ENCODE assay signal across 16 cellular contexts in genomic region chr17:8611135-8611534, GRCh38. TPM values are rescaled to one million over a fixed set of nuclear protein-coding genes. Genes with fewer than 3 reads are reported as not detected.
A peak's percentile ranks its signal among the peaks of the same experiment; 100 is the strongest.
DNase-seq lines count a peak whose midpoint lies in the region; FAIRE-seq and TF ChIP-seq lines count a peak whose summit lies in the region.
"Had no signal": no experiment of that assay in that cellular context is flagged by ENCODE, and none has a peak within 500 bp of the region (broad histone marks: within the 10 kb centered on the region; RNA-seq: fewer than 3 reads in every experiment).

No MANE protein-coding gene starts in this region.

- peaks cover 8 to 33% (median 15%) of the 10 kb centered on the region in 3 donors for H3K27me3 Mint-ChIP-seq in CD14-positive monocyte (ENCODE audit: low read depth in 3 of 3)

- H3K9me2 ChIP-seq in hepatocyte (replicated peaks; ENCODE audit: insufficient read depth): no peaks in the 10 kb centered on the region

- no peaks in the 10 kb centered on the region for H3K4me1 ChIP-seq in mammary epithelial cell (ENCODE audit: insufficient read depth, low read length)
- peaks cover 23% of the 10 kb centered on the region for H3K4me1 ChIP-seq in hepatocyte (ENCODE audit: insufficient read depth)
- H3K4me1 ChIP-seq in stomach smooth muscle (ENCODE audit: control insufficient read depth, insufficient read depth, low read length): peaks cover 4% of the 10 kb centered on the region

- no peak for DNase-seq in GM12892 (ENCODE audit: insufficient read length)
- DNase-seq in mammary epithelial cell: peak; percentile 28
- DNase-seq in hepatocyte (ENCODE audit: low spot score): no peak
- no peak for DNase-seq in activated CD8-positive, alpha-beta memory T cell treated with anti-CD3 and anti-CD28 coated beads, Interleukin-2, amount 50 U/mL, for 4 hours
- no peak for DNase-seq in CD14-positive monocyte (ENCODE audit: low spot score)
- DNase-seq in GDM1 (lab: John Stamatoyannopoulos, UW): no peak
- DNase-seq in activated CD4-positive, CD25-positive, alpha-beta regulatory T cell treated with anti-CD3 and anti-CD28 coated beads, Interleukin-2, amount 50 U/mL, for 72 hours: no peak
- DNase-seq: activated CD4-positive, alpha-beta memory T cell treated with anti-CD3 and anti-CD28 coated beads, Interleukin-2, amount 10 ng/mL, durations not matched to agents 7 days and 5 days; left colon; MV-4-11; PC-3; stimulated activated CD4-positive, alpha-beta T cell treated with anti-CD3 and anti-CD28 coated beads, Interleukin-1b, Interleukin-23, amount 100 ng/mL, for 48 hours; stimulated activated naive B cell treated with anti-CD40 and anti-IgM and Interleukin-4, amounts not matched to agents 10 μg/mL and 1 μg/mL and 100 μg/mL, for 72 hours; T-helper 17 cell had no signal

- H2AFZ ChIP-seq in mammary epithelial cell (ENCODE audit: low read depth, low read length): no peak overlapping the region
- H2AFZ ChIP-seq in hepatocyte: no peak overlapping the region

- TF ChIP-seq POLR2A in GM12892 (IDR thresholded peaks at IDR 0.05; ENCODE audit: low read depth, low read length): no peak

- no peaks in the 10 kb centered on the region for H3K4me1 Mint-ChIP-seq in CD14-positive monocyte
- H3K4me1 Mint-ChIP-seq: activated CD4-positive, alpha-beta memory T cell treated with anti-CD3 and anti-CD28 coated beads, Interleukin-2, amount 10 ng/mL, durations not matched to agents 7 days and 5 days; central memory CD8-positive, alpha-beta T cell; stimulated activated naive B cell treated with anti-CD40 and anti-IgM and Interleukin-4, amounts not matched to agents 10 μg/mL and 1 μg/mL and 100 μg/mL, for 72 hours; T-helper 17 cell had no signal

- H3K36me3 Mint-ChIP-seq in CD14-positive monocyte: no peaks in the 10 kb centered on the region

- H3K27ac ChIP-seq in mammary epithelial cell (ENCODE audit: insufficient read depth, low read depth, low read length) (no peak overlapping the region), hepatocyte (peak overlapping the region; percentile 49), stomach smooth muscle (ENCODE audit: low read length) (peak overlapping the region; percentile 7)

- H3K79me2 ChIP-seq in mammary epithelial cell (ENCODE audit: insufficient read depth, low read length) (peaks cover 89% of the 10 kb centered on the region), hepatocyte (peaks cover 98% of the 10 kb centered on the region)

- H4K20me1 ChIP-seq in mammary epithelial cell (ENCODE audit: insufficient read depth, low read length): no peaks in the 10 kb centered on the region
- H4K20me1 ChIP-seq in hepatocyte (ENCODE audit: insufficient read depth, poor library complexity, severe bottlenecking): peaks cover 18% of the 10 kb centered on the region

- CTCF ChIA-PET in mammary epithelial cell (lab: Charles Lee; ENCODE audit: low non-redundant PET): no interaction called here

- BruUV-seq in mammary epithelial cell (replicated peaks; lab: Mats Ljungman, UMichigan): no TSS peak

- TF ChIP-seq CTCF in mammary epithelial cell (conservative IDR thresholded peaks at IDR 0.05 in 1 of 2, IDR thresholded peaks at IDR 0.05 in 1 of 2; ENCODE audit: extremely low read depth in 1 of 2, insufficient read depth in 1 of 2, low read depth in 1 of 2, low read length in 2 of 2) (no peak), hepatocyte (IDR thresholded peaks at IDR 0.05; ENCODE audit: poor library complexity) (no peak), CD14-positive monocyte (IDR thresholded peaks at IDR 0.05) (no peak)

- FAIRE-seq in GM12892 (lab: Jason Lieb, UNC): peak; percentile 42

- H3K4me3 ChIP-seq in mammary epithelial cell (replicated peaks in 1 of 3; ENCODE audit: insufficient read depth in 1 of 3, low read depth in 2 of 3, low read length in 3 of 3) (no peak overlapping the region), hepatocyte (no peak overlapping the region), stomach smooth muscle (ENCODE audit: low read length in 2 of 2) (peak overlapping the region in 1 of 2 donors; percentile 50)

- WGBS in mammary epithelial cell (ENCODE audit: low coverage, missing lambda C conversion rate): 64% methylated on average over 2 of the region's 2 CpGs
- WGBS in hepatocyte (ENCODE audit: low lambda C conversion rate, missing lambda C conversion rate): 69% methylated on average over 2 of the region's 2 CpGs

- H3K27ac Mint-ChIP-seq in CD14-positive monocyte: no peak overlapping the region
- H3K27ac Mint-ChIP-seq: activated CD4-positive, alpha-beta memory T cell treated with anti-CD3 and anti-CD28 coated beads, Interleukin-2, amount 10 ng/mL, durations not matched to agents 7 days and 5 days; stimulated activated naive B cell treated with anti-CD40 and anti-IgM and Interleukin-4, amounts not matched to agents 10 μg/mL and 1 μg/mL and 100 μg/mL, for 72 hours; T-helper 17 cell had no signal

- dilution Hi-C loops in mammary epithelial cell (cut with HindIII; ENCODE audit: low sequenced_read_pairs): no loop called here

- in situ Hi-C loops in mammary epithelial cell (cut with MboI; ENCODE audit: low sequenced_read_pairs in 2 of 2): no loop called here

- no peak overlapping the region for H3K9ac ChIP-seq in mammary epithelial cell (ENCODE audit: insufficient read depth, low read length)
- H3K9ac ChIP-seq in stomach smooth muscle (ENCODE audit: low read length in 2 of 2): no peak overlapping the region

- peaks cover 0 to 7% (median 2%) of the 10 kb centered on the region in 7 donors for H3K9me3 Mint-ChIP-seq in CD14-positive monocyte
- H3K9me3 Mint-ChIP-seq: activated CD4-positive, alpha-beta memory T cell treated with anti-CD3 and anti-CD28 coated beads, Interleukin-2, amount 10 ng/mL, durations not matched to agents 7 days and 5 days; central memory CD8-positive, alpha-beta T cell had no signal

- H3K4me2 ChIP-seq in mammary epithelial cell (ENCODE audit: insufficient read depth, low read depth, low read length) (no peak overlapping the region), hepatocyte (peak overlapping the region; percentile 61)

- H3K9me3 ChIP-seq in mammary epithelial cell (replicated peaks; ENCODE audit: insufficient read depth, low read length) (no peaks in the 10 kb centered on the region), hepatocyte (ENCODE audit: low read depth) (no peaks in the 10 kb centered on the region), stomach smooth muscle (ENCODE audit: control insufficient read depth in 2 of 2, low read length in 2 of 2) (no peaks in the 10 kb centered on the region)

- H3K4me3 Mint-ChIP-seq in CD14-positive monocyte: no peak overlapping the region
- H3K4me3 Mint-ChIP-seq: activated CD4-positive, alpha-beta memory T cell treated with anti-CD3 and anti-CD28 coated beads, Interleukin-2, amount 10 ng/mL, durations not matched to agents 7 days and 5 days; central memory CD8-positive, alpha-beta T cell; stimulated activated naive B cell treated with anti-CD40 and anti-IgM and Interleukin-4, amounts not matched to agents 10 μg/mL and 1 μg/mL and 100 μg/mL, for 72 hours; T-helper 17 cell had no signal

- H3K36me3 ChIP-seq in mammary epithelial cell (ENCODE audit: insufficient read depth, low read length): no peaks in the 10 kb centered on the region
- H3K36me3 ChIP-seq in hepatocyte (replicated peaks; ENCODE audit: insufficient read depth, low read depth): no peaks in the 10 kb centered on the region
- H3K36me3 ChIP-seq in stomach smooth muscle (ENCODE audit: control insufficient read depth in 2 of 2, insufficient read depth in 2 of 2, low read length in 2 of 2): no peaks in the 10 kb centered on the region

- intact Hi-C loops in mammary epithelial cell (cut with micrococcal nuclease) (no loop called here), CD14-positive monocyte (cut with micrococcal nuclease) (no loop called here)

- H3K27me3 ChIP-seq in mammary epithelial cell (ENCODE audit: insufficient read depth, low read length) (no peaks in the 10 kb centered on the region), hepatocyte (no peaks in the 10 kb centered on the region), stomach smooth muscle (ENCODE audit: control insufficient read depth in 1 of 2, insufficient read depth in 2 of 2, low read length in 2 of 2) (no peaks in the 10 kb centered on the region)

RNA-seq across cellular contexts. Expression of gene MYH10, which starts 19.4 kb away (rescaled TPM):
- 8.1 TPM for polyA plus RNA-seq in GM12892 (2012; ENCODE audit: missing spikeins)
- 10 to 100 TPM; 53.2 to 76.9 TPM for total RNA-seq in mammary epithelial cell
- 46.2 TPM for polyA plus RNA-seq in mammary epithelial cell
- 113 TPM for polyA minus RNA-seq in mammary epithelial cell
- 72.0 and 75.6 TPM in 2 replicates for total RNA-seq in hepatocyte
- polyA plus RNA-seq in hepatocyte: 87.8 and 104 TPM in 2 replicates
- polyA plus RNA-seq in CD14-positive monocyte: under 1 TPM; 0.42 to 0.65 TPM

Comparison
In these comparisons a context has a peak if more than half of its experiments do, and no peak if none do; other contexts are left out.
1. RNA of gene MYH10, which starts 19.4 kb away (polyA plus RNA-seq): 87.8 to 104 TPM in hepatocyte and 46.2 TPM in mammary epithelial cell (single experiment); 0.42 to 0.65 TPM in CD14-positive monocyte; every median in the first group is over 10 times any median in the second.